In genomic region chr9:131799177-131799823, GRCh38 we compare ENCODE assay signal across 1 cellular context.
A peak's percentile ranks its signal among the peaks of the same experiment; 100 is the strongest.
TF ChIP-seq lines count a peak whose summit lies in the region.

No MANE protein-coding gene starts in this region.

TF ChIP-seq in HepG2, 621 proteins besides CTCF, POLR2A, EP300 and RAD21 (continued from another document and continues in another):
- TF ChIP-seq ZBTB33 (CRISPR knock-in tag; IDR thresholded peaks at IDR 0.05) (no peak), AHR (CRISPR knock-in tag; IDR thresholded peaks at IDR 0.05) (0 out of 2 replicates have a peak, but pooled peaks have one; percentile 92), RBM22 (optimal IDR thresholded peaks at IDR 0.05; ENCODE audit: low read length) (no peak), SOX13 (IDR thresholded peaks at IDR 0.05) (no peak), SOX13 (CRISPR knock-in tag; conservative IDR thresholded peaks at IDR 0.05 in 1 of 2, IDR thresholded peaks at IDR 0.05 in 1 of 2) (0 out of 4 replicates have a peak, but pooled peaks of 1 of the 2 experiments have one; percentile 26), IRF2 (CRISPR knock-in tag; IDR thresholded peaks at IDR 0.05) (peak; percentile 47; the same call in 1 of the 2 replicates), ELF3 (CRISPR knock-in tag; IDR thresholded peaks at IDR 0.05) (peak; percentile 58), MXD1 (CRISPR knock-in tag; IDR thresholded peaks at IDR 0.05) (no peak), ZNF276 (CRISPR knock-in tag; IDR thresholded peaks at IDR 0.05; ENCODE audit: low read depth) (no peak), NCOR1 (IDR thresholded peaks at IDR 0.05; ENCODE audit: borderline replicate concordance, low read length) (no peak), HMGXB3 (CRISPR knock-in tag; IDR thresholded peaks at IDR 0.05; ENCODE audit: borderline replicate concordance) (peak; percentile 76; the same call in 1 of the 2 replicates), ZKSCAN8 (CRISPR knock-in tag; IDR thresholded peaks at IDR 0.05; ENCODE audit: borderline replicate concordance) (0 out of 2 replicates have a peak, but pooled peaks have one; percentile 32), SALL2 (CRISPR knock-in tag; IDR thresholded peaks at IDR 0.05) (peak; percentile 66; the same call in 1 of the 2 replicates), ZFP36 (IDR thresholded peaks at IDR 0.05; ENCODE audit: borderline replicate concordance, low read depth, low read length, partially characterized antibody) (no peak), DRAP1 (CRISPR knock-in tag; IDR thresholded peaks at IDR 0.05) (0 out of 2 replicates have a peak, but pooled peaks have one; percentile 39), GMEB2 (CRISPR knock-in tag; IDR thresholded peaks at IDR 0.05; ENCODE audit: low read depth) (no peak), PHB2 (IDR thresholded peaks at IDR 0.05; ENCODE audit: partially characterized antibody) (no peak), ZNF772 (CRISPR knock-in tag; IDR thresholded peaks at IDR 0.05) (peak; percentile 49; the same call in 1 of the 2 replicates), THRA (CRISPR knock-in tag; IDR thresholded peaks at IDR 0.05; ENCODE audit: borderline replicate concordance) (peak; percentile 63; the same call in 1 of the 2 replicates), NFAT5 (CRISPR knock-in tag; IDR thresholded peaks at IDR 0.05) (peak; percentile 89), NFE2L2 (IDR thresholded peaks at IDR 0.05; ENCODE audit: low read length) (no peak), ISL2 (CRISPR knock-in tag; IDR thresholded peaks at IDR 0.05) (0 out of 2 replicates have a peak, but pooled peaks have one; percentile 24), TOPORS (CRISPR knock-in tag; IDR thresholded peaks at IDR 0.05) (0 out of 2 replicates have a peak, but pooled peaks have one; percentile 46), SIX4 (CRISPR knock-in tag; IDR thresholded peaks at IDR 0.05) (peak; percentile 76; the same call in 1 of the 2 replicates), ZSCAN20 (CRISPR knock-in tag; IDR thresholded peaks at IDR 0.05; ENCODE audit: borderline replicate concordance) (0 out of 2 replicates have a peak, but pooled peaks have one; percentile 59), SIN3A (IDR thresholded peaks at IDR 0.05; ENCODE audit: borderline replicate concordance, low read depth, low read length) (no peak)
- TF ChIP-seq, protein P1, sequence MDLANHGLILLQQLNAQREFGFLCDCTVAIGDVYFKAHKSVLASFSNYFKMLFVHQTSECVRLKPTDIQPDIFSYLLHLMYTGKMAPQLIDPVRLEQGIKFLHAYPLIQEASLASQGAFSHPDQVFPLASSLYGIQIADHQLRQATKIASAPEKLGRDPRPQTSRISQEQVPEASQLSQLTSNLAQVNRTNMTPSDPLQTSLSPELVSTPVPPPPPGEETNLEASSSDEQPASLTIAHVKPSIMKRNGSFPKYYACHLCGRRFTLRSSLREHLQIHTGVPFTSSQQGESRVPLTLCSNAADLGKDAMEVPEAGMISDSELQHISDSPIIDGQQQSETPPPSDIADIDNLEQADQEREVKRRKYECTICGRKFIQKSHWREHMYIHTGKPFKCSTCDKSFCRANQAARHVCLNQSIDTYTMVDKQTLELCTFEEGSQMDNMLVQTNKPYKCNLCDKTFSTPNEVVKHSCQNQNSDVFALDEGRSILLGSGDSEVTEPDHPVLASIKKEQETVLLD (CRISPR knock-in tag; IDR thresholded peaks at IDR 0.05; ENCODE audit: low read depth) = 0 out of 2 replicates have a peak, but pooled peaks have one; percentile 38
- TF ChIP-seq, protein P2, sequence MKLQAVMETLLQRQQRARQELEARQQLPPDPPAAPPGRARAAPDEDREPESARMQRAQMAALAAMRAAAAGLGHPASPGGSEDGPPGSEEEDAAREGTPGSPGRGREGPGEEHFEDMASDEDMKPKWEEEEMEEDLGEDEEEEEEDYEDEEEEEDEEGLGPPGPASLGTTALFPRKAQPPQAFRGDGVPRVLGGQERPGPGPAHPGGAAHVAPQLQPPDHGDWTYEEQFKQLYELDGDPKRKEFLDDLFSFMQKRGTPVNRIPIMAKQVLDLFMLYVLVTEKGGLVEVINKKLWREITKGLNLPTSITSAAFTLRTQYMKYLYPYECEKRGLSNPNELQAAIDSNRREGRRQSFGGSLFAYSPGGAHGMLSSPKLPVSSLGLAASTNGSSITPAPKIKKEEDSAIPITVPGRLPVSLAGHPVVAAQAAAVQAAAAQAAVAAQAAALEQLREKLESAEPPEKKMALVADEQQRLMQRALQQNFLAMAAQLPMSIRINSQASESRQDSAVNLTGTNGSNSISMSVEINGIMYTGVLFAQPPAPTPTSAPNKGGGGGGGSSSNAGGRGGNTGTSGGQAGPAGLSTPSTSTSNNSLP (IDR thresholded peaks at IDR 0.05; ENCODE audit: low read depth, low read length) = no peak
- TF ChIP-seq, protein P3, sequence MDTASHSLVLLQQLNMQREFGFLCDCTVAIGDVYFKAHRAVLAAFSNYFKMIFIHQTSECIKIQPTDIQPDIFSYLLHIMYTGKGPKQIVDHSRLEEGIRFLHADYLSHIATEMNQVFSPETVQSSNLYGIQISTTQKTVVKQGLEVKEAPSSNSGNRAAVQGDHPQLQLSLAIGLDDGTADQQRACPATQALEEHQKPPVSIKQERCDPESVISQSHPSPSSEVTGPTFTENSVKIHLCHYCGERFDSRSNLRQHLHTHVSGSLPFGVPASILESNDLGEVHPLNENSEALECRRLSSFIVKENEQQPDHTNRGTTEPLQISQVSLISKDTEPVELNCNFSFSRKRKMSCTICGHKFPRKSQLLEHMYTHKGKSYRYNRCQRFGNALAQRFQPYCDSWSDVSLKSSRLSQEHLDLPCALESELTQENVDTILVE (CRISPR knock-in tag; IDR thresholded peaks at IDR 0.05) = peak; percentile 90
